17 cellular contexts compared by ENCODE assay signal in the genomic region with DNA sequence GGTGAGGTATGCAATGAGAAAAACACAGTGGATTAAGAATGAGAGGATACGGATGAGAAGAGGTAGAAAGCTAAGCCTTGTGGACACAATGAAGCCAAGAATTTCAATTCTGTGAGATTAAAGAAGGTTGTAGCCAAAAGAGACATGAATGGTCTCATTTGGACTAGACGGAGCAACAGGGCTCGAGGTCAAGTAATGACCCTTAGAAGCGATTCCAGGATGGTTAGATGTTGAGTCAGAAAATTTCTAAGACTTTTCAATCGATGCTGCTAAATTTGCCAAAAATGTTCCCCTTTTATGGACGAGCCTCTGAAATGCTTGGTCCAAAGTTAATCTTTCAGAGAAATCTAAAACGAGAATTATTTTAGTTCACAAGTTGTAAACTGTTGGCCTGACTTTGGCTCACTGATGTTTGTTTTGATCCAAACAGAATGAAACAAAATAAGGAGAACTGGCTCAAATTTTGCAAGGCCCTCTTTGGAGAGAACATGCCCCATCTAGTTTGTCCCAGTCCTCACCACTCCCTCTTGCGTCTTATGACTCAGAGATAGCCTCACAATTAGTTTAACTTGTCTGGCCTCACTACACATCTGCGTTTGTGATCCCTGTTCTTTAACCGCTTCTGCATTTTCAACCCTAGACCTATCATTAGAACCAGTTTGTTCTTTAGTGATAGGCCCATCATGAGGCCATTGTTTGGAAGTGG.
DNase-seq lines count a peak whose midpoint lies in the region; TF ChIP-seq lines count a peak whose summit lies in the region.
"Had no signal": no experiment of that assay in that cellular context is flagged by ENCODE, and none has a peak within 500 bp of the region (broad histone marks: within the 10 kb centered on the region; RNA-seq: fewer than 3 reads in every experiment).

No MANE protein-coding gene starts in this region.

- no peak for TF ChIP-seq POLR2A in vagina (IDR thresholded peaks at IDR 0.05)

- peaks cover 19% of the 10 kb centered on the region for H3K36me3 Mint-ChIP-seq in endodermal cell (ENCODE audit: low read depth)

- H3K4me1 ChIP-seq in mucosa of rectum (ENCODE audit: control insufficient read depth in 2 of 2, insufficient read depth in 2 of 2, low read length in 2 of 2) (no peaks in the 10 kb centered on the region), vagina (peaks cover 12% of the 10 kb centered on the region), endodermal cell (ENCODE audit: control insufficient read depth, insufficient read depth, low read length) (no peaks in the 10 kb centered on the region)

- H3K9ac ChIP-seq in mucosa of rectum (ENCODE audit: low read depth in 1 of 2, low read length in 2 of 2) (no peak overlapping the region), endodermal cell (ENCODE audit: extremely low read depth, low read length, poor library complexity, severe bottlenecking) (no peak overlapping the region)

- peaks cover 2% of the 10 kb centered on the region for H3K9me3 Mint-ChIP-seq in endodermal cell

- no peak overlapping the region for H3K4me3 Mint-ChIP-seq in endodermal cell

- H3K27me3 Mint-ChIP-seq in endodermal cell (ENCODE audit: insufficient read depth) = no peaks in the 10 kb centered on the region

- H3K27ac Mint-ChIP-seq in endodermal cell = no peak overlapping the region

- TF ChIP-seq CTCF in epithelial cell of esophagus (IDR thresholded peaks at IDR 0.05; ENCODE audit: insufficient read depth, low read depth, low read length, missing control alignments) (no peak), fibroblast of the aortic adventitia (IDR thresholded peaks at IDR 0.05; ENCODE audit: insufficient read depth, low read length) (no peak), vagina (IDR thresholded peaks at IDR 0.05) (no peak), endodermal cell (conservative IDR thresholded peaks at IDR 0.05) (no peak)

- no peaks in the 10 kb centered on the region for H3K4me1 Mint-ChIP-seq in endodermal cell

- H3K27me3 ChIP-seq in mucosa of rectum (ENCODE audit: control insufficient read depth in 2 of 2, insufficient read depth in 2 of 2, low read length in 2 of 2) (no peaks in the 10 kb centered on the region), vagina (no peaks in the 10 kb centered on the region), endodermal cell (ENCODE audit: control insufficient read depth, insufficient read depth, low read length, poor library complexity, severe bottlenecking) (no peaks in the 10 kb centered on the region)

- DNase-seq in epithelial cell of esophagus (ENCODE audit: low read depth) = peak; percentile 36
- peak; percentile 47 for DNase-seq in fibroblast of the aortic adventitia (ENCODE audit: low read depth)
- DNase-seq in vagina (ENCODE audit: extremely low spot score in 2 of 2) = no peak
- no peak for DNase-seq in posterior vena cava (ENCODE audit: low spot score)
- no peak for DNase-seq in stimulated activated CD4-positive, alpha-beta T cell treated with anti-CD3 and anti-CD28 coated beads, Interleukin-12 subunit alpha, Interleukin-12 subunit beta, amount 100 ng/mL, for 4 hours
- DNase-seq in endodermal cell = no peak
- DNase-seq: ACHN, AML-193, DMS79, NCI-H1417 treated with DMSO at 0.1 percent for 48 hours, NCI-H1930, NCI-H226, NCI-H524 treated with DMSO at 0.1 percent for 48 hours, PC-9 had no signal

- H3K4me3 ChIP-seq in epithelial cell of esophagus (ENCODE audit: low read length) (no peak overlapping the region), fibroblast of the aortic adventitia (ENCODE audit: low read depth, low read length) (no peak overlapping the region), mucosa of rectum (ENCODE audit: low read length in 2 of 2) (no peak overlapping the region), vagina (no peak overlapping the region), endodermal cell (ENCODE audit: low read length) (no peak overlapping the region)
- H3K4me3 ChIP-seq: K562, PC-9 had no signal

- intact Hi-C loops in vagina (cut with DNase I) = no loop called here
- intact Hi-C loops in posterior vena cava (cut with DNase I) = no loop called here

- peaks cover 14 to 16% of the 10 kb centered on the region in 2 donors for H3K36me3 ChIP-seq in mucosa of rectum (ENCODE audit: control insufficient read depth in 2 of 2, insufficient read depth in 2 of 2, low read length in 2 of 2)
- peaks cover 0 to 25% of the 10 kb centered on the region in 2 donors for H3K36me3 ChIP-seq in vagina
- H3K36me3 ChIP-seq in endodermal cell (ENCODE audit: control insufficient read depth, insufficient read depth, low read length) = peaks cover 88% of the 10 kb centered on the region

- H3K27ac ChIP-seq in mucosa of rectum (ENCODE audit: low read depth in 2 of 2, low read length in 2 of 2) = peak overlapping the region; percentile 26 to 38
- H3K27ac ChIP-seq in vagina = peak overlapping the region; percentile 54
- H3K27ac ChIP-seq in endodermal cell (ENCODE audit: low read depth, low read length) = no peak overlapping the region
- H3K27ac ChIP-seq: C4-2B, PC-9 had no signal

- WGBS in endodermal cell (ENCODE audit: insufficient coverage in 1 of 2, insufficient read length in 1 of 2), 2 experiments = 93 to 95% methylated on average over 10 of the region's 10 CpGs

- H3K9me3 ChIP-seq in mucosa of rectum (ENCODE audit: control insufficient read depth in 2 of 2, low read length in 2 of 2) = no peaks in the 10 kb centered on the region
- no peaks in the 10 kb centered on the region for H3K9me3 ChIP-seq in vagina
- no peaks in the 10 kb centered on the region for H3K9me3 ChIP-seq in endodermal cell (ENCODE audit: control insufficient read depth, low read length)

Comparison
In these comparisons a context has a peak if more than half of its experiments do, and no peak if none do; other contexts are left out.
1. DNase-seq: peak in epithelial cell of esophagus (single experiment) and fibroblast of the aortic adventitia (single experiment); none in vagina (0 of 2), posterior vena cava (single experiment), stimulated activated CD4-positive, alpha-beta T cell treated with anti-CD3 and anti-CD28 coated beads, Interleukin-12 subunit alpha, Interleukin-12 subunit beta, amount 100 ng/mL, for 4 hours (single experiment) and endodermal cell (single experiment).